Comparison of ENCODE assay signal across 13 cellular contexts in the genomic region with DNA sequence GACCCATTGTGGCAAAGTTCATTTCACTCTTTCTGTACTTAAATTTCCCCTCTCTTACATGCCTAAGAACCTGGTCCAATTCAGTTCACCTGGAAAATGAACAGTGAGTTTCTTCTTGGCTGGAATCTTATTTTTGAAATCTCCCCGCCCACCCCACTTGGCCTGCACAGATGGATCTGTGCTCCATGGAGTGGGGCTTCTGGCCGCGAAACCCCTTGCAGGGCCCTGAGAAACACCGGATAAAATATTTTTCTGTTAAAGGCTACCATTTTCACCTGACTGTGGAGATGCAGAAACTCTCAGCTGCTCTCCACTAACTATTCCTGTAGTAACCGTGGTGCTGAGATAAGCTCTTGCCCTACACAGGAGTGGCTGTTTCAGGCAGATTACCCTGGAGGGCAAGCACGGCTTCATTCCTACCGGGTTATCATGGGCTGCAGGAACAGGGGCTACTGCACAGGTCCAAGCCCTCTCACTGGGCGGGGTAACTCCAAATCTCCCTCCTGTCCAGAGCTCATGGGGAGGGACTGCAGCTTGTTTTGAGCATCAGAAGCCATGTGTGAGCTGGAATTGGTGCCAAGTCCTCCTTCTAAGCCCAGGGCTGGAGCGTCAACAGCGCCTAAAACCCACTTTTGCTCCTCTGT.
DNase-seq lines count a peak whose midpoint lies in the region; FAIRE-seq and TF ChIP-seq lines count a peak whose summit lies in the region.
"Had no signal": no experiment of that assay in that cellular context is flagged by ENCODE, and none has a peak within 500 bp of the region (broad histone marks: within the 10 kb centered on the region; RNA-seq: fewer than 3 reads in every experiment).

No MANE protein-coding gene starts in this region.

- 68 to 77% (median 70%) methylated on average over 10 of the region's 10 CpGs for WGBS in small intestine, 3 donors

- H3F3A ChIP-seq in PC-9 (ENCODE audit: insufficient read depth, low read depth) = peaks cover 14% of the 10 kb centered on the region

- no TSS peak for BruUV-seq in PC-9 (replicated peaks; lab: Mats Ljungman, UMichigan)

- CTCF ChIA-PET in PC-9 (lab: Charles Lee) = no interaction called here

- TF ChIP-seq CTCF in PC-9 (conservative IDR thresholded peaks at IDR 0.05) (no peak), epithelial cell of esophagus (IDR thresholded peaks at IDR 0.05; ENCODE audit: insufficient read depth, low read depth, low read length, missing control alignments) (no peak), mesothelial cell of epicardium (IDR thresholded peaks at IDR 0.05; ENCODE audit: unreplicated experiment) (no peak), CD14-positive monocyte (IDR thresholded peaks at IDR 0.05) (no peak)

- H3K27ac Mint-ChIP-seq in mesothelial cell of epicardium (peak overlapping the region; percentile 95), CD14-positive monocyte (no peak overlapping the region)
- H3K27ac Mint-ChIP-seq: activated CD8-positive, alpha-beta T cell treated with anti-CD3 and anti-CD28 coated beads, Interleukin-2, amount 10 ng/mL, durations not matched to agents 7 days and 5 days; B cell had no signal

- no peaks in the 10 kb centered on the region for H4K20me1 ChIP-seq in PC-9 (ENCODE audit: insufficient read depth)

- POLR2A ChIA-PET in PC-9 (lab: Charles Lee; ENCODE audit: unreplicated experiment) = no interaction called here

- H3K9me3 Mint-ChIP-seq in mesothelial cell of epicardium = no peaks in the 10 kb centered on the region
- no peaks in the 10 kb centered on the region for H3K9me3 Mint-ChIP-seq in CD14-positive monocyte

- FAIRE-seq in small intestine (lab: Jason Lieb, UNC) = no peak

- H3K36me3 ChIP-seq in ACC112 (ENCODE audit: insufficient read depth, low read length) = 0 out of 2 replicates have a peak, but pooled peaks cover 3% of the 10 kb centered on the region
- no peaks in the 10 kb centered on the region for H3K36me3 ChIP-seq in PC-9 (ENCODE audit: low read depth)
- H3K36me3 ChIP-seq in small intestine (ENCODE audit: control insufficient read depth in 2 of 2, insufficient read depth in 2 of 2, low read length in 2 of 2) = no peaks in the 10 kb centered on the region
- H3K36me3 ChIP-seq: ovary had no signal

- H3K4me1 ChIP-seq in ACC112 (ENCODE audit: control insufficient read depth, insufficient read depth, low read length, unreplicated experiment) (peaks cover 46% of the 10 kb centered on the region), PC-9 (replicated peaks; ENCODE audit: insufficient read depth) (peaks cover 37% of the 10 kb centered on the region), small intestine (ENCODE audit: control insufficient read depth in 2 of 2, insufficient read depth in 1 of 2, low read depth in 1 of 2, low read length in 1 of 2) (no peaks in the 10 kb centered on the region)

- H2AFZ ChIP-seq in ACC112 (ENCODE audit: low read length, unreplicated experiment) (no peak overlapping the region), PC-9 (no peak overlapping the region)

- DNase-seq in PC-9 = no peak
- peak; percentile 28 for DNase-seq in epithelial cell of esophagus (ENCODE audit: low read depth)
- DNase-seq in mesothelial cell of epicardium (ENCODE audit: low spot score in 2 of 2, unreplicated experiment in 2 of 2) = no peak
- DNase-seq in SK-N-DZ (ENCODE audit: low spot score) = no peak
- no peak for DNase-seq in KG1 (lab: John Stamatoyannopoulos, UW)
- no peak for DNase-seq in CD14-positive monocyte (ENCODE audit: low spot score)
- DNase-seq in small intestine = no peak
- DNase-seq: activated CD8-positive, alpha-beta T cell treated with anti-CD3 and anti-CD28 coated beads, Interleukin-2, amount 10 ng/mL, durations not matched to agents 7 days and 5 days; amniotic stem cell; NCI-H187 had no signal

- H3K27me3 ChIP-seq in ACC112 (ENCODE audit: insufficient read depth, low read length) (no peaks in the 10 kb centered on the region), PC-9 (ENCODE audit: insufficient read depth, low read depth) (no peaks in the 10 kb centered on the region), small intestine (ENCODE audit: control insufficient read depth in 2 of 2, insufficient read depth in 2 of 2, low read length in 2 of 2) (no peaks in the 10 kb centered on the region)
- H3K27me3 ChIP-seq: ovary had no signal

- H3K79me2 ChIP-seq in ACC112 (ENCODE audit: control insufficient read depth, insufficient read depth, low read length, unreplicated experiment) (peaks cover 21% of the 10 kb centered on the region), PC-9 (ENCODE audit: low read depth) (no peaks in the 10 kb centered on the region; the same call in 1 of the 2 replicates)

- no peaks in the 10 kb centered on the region for H3K27me3 Mint-ChIP-seq in mesothelial cell of epicardium (ENCODE audit: low read depth)
- H3K27me3 Mint-ChIP-seq in CD14-positive monocyte (ENCODE audit: low read depth in 3 of 3) = peaks cover 2 to 27% (median 6%) of the 10 kb centered on the region in 3 donors

- H3K9me2 ChIP-seq in PC-9 (ENCODE audit: insufficient read depth) = no peaks in the 10 kb centered on the region

- H3K4me2 ChIP-seq in PC-9 = peak overlapping the region; percentile 95

- H3K36me3 Mint-ChIP-seq in mesothelial cell of epicardium (peaks cover 8% of the 10 kb centered on the region), CD14-positive monocyte (no peaks in the 10 kb centered on the region)

- intact Hi-C loops in PC-9 (cut with micrococcal nuclease; ENCODE audit: unreplicated experiment) (loop anchor here (5.0 to 10.0 kb wide), 3 partner anchors 43 to 91 kb away; no protein-coding TSS in a partner anchor), CD14-positive monocyte (cut with micrococcal nuclease) (no loop called here)

- no peak overlapping the region for H3K27ac ChIP-seq in ACC112 (ENCODE audit: low read depth, low read length)
- H3K27ac ChIP-seq in PC-9 = no peak overlapping the region
- H3K27ac ChIP-seq in small intestine (ENCODE audit: low read depth in 1 of 2, low read length in 1 of 2) = no peak overlapping the region
- H3K27ac ChIP-seq: ovary had no signal

- H3K4me3 ChIP-seq in ACC112 (ENCODE audit: low read depth, low read length) (peak overlapping the region; percentile 83), PC-9 (peak overlapping the region; percentile 59; the same call in 1 of the 2 replicates), epithelial cell of esophagus (ENCODE audit: low read length) (peak overlapping the region; percentile 84), small intestine (ENCODE audit: low read depth in 1 of 2, low read length in 2 of 2) (no peak overlapping the region)
- H3K4me3 ChIP-seq: ovary had no signal

- H3K9me3 ChIP-seq in PC-9 (ENCODE audit: insufficient read depth, low read depth) = no peaks in the 10 kb centered on the region
- no peaks in the 10 kb centered on the region for H3K9me3 ChIP-seq in small intestine (ENCODE audit: control insufficient read depth, low read depth)
- H3K9me3 ChIP-seq: ovary had no signal

- H3K4me3 Mint-ChIP-seq in mesothelial cell of epicardium (peak overlapping the region; percentile 75), CD14-positive monocyte (no peak overlapping the region)
- H3K4me3 Mint-ChIP-seq: activated CD8-positive, alpha-beta T cell treated with anti-CD3 and anti-CD28 coated beads, Interleukin-2, amount 10 ng/mL, durations not matched to agents 7 days and 5 days; B cell had no signal

- H3K4me1 Mint-ChIP-seq in mesothelial cell of epicardium = peaks cover 86% of the 10 kb centered on the region
- H3K4me1 Mint-ChIP-seq in CD14-positive monocyte = peaks cover 38% of the 10 kb centered on the region

Comparison
In these comparisons a context has a peak if more than half of its experiments do, and no peak if none do; other contexts are left out.
1. H3K4me3 ChIP-seq: peak in ACC112 (single experiment), PC-9 (single experiment) and epithelial cell of esophagus (single experiment); none in small intestine (0 of 2).